Comparison of ENCODE assay signal across 11 cellular contexts in genomic region chr4:147773261-147774184, GRCh38. TPM values are rescaled to one million over a fixed set of nuclear protein-coding genes. Genes with fewer than 3 reads are reported as not detected.
DNase-seq lines count a peak whose midpoint lies in the region; ATAC-seq and TF ChIP-seq lines count a peak whose summit lies in the region.
"Had no signal": no experiment of that assay in that cellular context is flagged by ENCODE, and none has a peak within 500 bp of the region (broad histone marks: within the 10 kb centered on the region; RNA-seq: fewer than 3 reads in every experiment).

No MANE protein-coding gene starts in this region.

- peaks cover 42% of the 10 kb centered on the region for H3K4me1 ChIP-seq in suprapubic skin

- H3K4me3 ChIP-seq in fibroblast of pulmonary artery (replicated peaks; ENCODE audit: low read depth, low read length) (no peak overlapping the region), suprapubic skin (no peak overlapping the region)

- no peaks in the 10 kb centered on the region for H3K27me3 Mint-ChIP-seq in immature natural killer cell (ENCODE audit: low read depth in 3 of 3)

- no peaks in the 10 kb centered on the region for H3K27me3 ChIP-seq in suprapubic skin
- H3K27me3 ChIP-seq: neutrophil had no signal

- peaks cover 0 to 31% of the 10 kb centered on the region in 2 donors for H3K4me1 Mint-ChIP-seq in immature natural killer cell

- H3K36me3 Mint-ChIP-seq in immature natural killer cell, result no peaks in the 10 kb centered on the region

- no peak for TF ChIP-seq EP300 in suprapubic skin (IDR thresholded peaks at IDR 0.05)

- 42% methylated on average over 3 of the region's 3 CpGs for WGBS in suprapubic skin

- no peak for ATAC-seq in Right ventricle myocardium superior (ENCODE audit: poor library complexity)
- ATAC-seq in Right ventricle myocardium inferior, result no peak
- ATAC-seq: stimulated activated naive CD8-positive, alpha-beta T cell treated with anti-CD3 and anti-CD28 coated beads, Interleukin-15, Interleukin-2, amounts not matched to agents 100 U/mL and 50 U/mL, for 24 hours had no signal

- no peaks in the 10 kb centered on the region for H3K9me3 Mint-ChIP-seq in immature natural killer cell

- peak; percentile 15 for DNase-seq in Right ventricle myocardium superior
- no peak for DNase-seq in Right ventricle myocardium inferior (ENCODE audit: missing footprints)
- DNase-seq in NCI-H2171 treated with DMSO at 0.1 percent for 48 hours (lab: John Stamatoyannopoulos, UW), result peak; percentile 54
- peak; percentile 51 for DNase-seq in fibroblast of pulmonary artery (ENCODE audit: low read depth)
- no peak for DNase-seq in suprapubic skin (ENCODE audit: low spot score in 2 of 2)
- DNase-seq in posterior vena cava (ENCODE audit: low spot score), result no peak
- no peak for DNase-seq in retina
- no peak for DNase-seq in immature natural killer cell
- DNase-seq: SHP77 treated with DMSO at 0.1 percent for 48 hours; stimulated activated naive CD8-positive, alpha-beta T cell treated with anti-CD3 and anti-CD28 coated beads, Interleukin-15, Interleukin-2, amounts not matched to agents 100 U/mL and 50 U/mL, for 24 hours had no signal

- peak overlapping the region; percentile 52 for H3K27ac ChIP-seq in suprapubic skin
- H3K27ac ChIP-seq: neutrophil had no signal

- intact Hi-C loops in Right ventricle myocardium superior (cut with DNase I) (no loop called here), Right ventricle myocardium inferior (cut with DNase I) (loop anchor here (5.0 kb wide), 2 partner anchors 41 to 49 kb away; partner anchors contain the start of gene ARHGAP10), posterior vena cava (cut with DNase I) (no loop called here)

- no peak overlapping the region for H3K4me3 Mint-ChIP-seq in immature natural killer cell

- no peaks in the 10 kb centered on the region for H3K36me3 ChIP-seq in suprapubic skin
- H3K36me3 ChIP-seq: neutrophil had no signal

- no peak for TF ChIP-seq CTCF in fibroblast of pulmonary artery (IDR thresholded peaks at IDR 0.05; ENCODE audit: low read length, missing control alignments)
- no peak for TF ChIP-seq CTCF in suprapubic skin (IDR thresholded peaks at IDR 0.05)

- H3K9me3 ChIP-seq in suprapubic skin, result no peaks in the 10 kb centered on the region
- H3K9me3 ChIP-seq: neutrophil had no signal

- no peak for TF ChIP-seq POLR2A in suprapubic skin (IDR thresholded peaks at IDR 0.05)

- no peak overlapping the region for H3K27ac Mint-ChIP-seq in immature natural killer cell

RNA-seq across cellular contexts. Expression of gene ARHGAP10, which starts 41.6 kb away (rescaled TPM):
- 64.0 TPM for total RNA-seq in Right ventricle myocardium superior
- 71.8 TPM for total RNA-seq in Right ventricle myocardium inferior
- 10 to 100 TPM; 32.5 to 59.0 (median 36.8) TPM for total RNA-seq in suprapubic skin
- 10 to 100 TPM; 79.0 to 80.5 TPM for total RNA-seq in posterior vena cava
- polyA plus RNA-seq in immature natural killer cell, result 10 to 100 TPM in 1 of 3 donors, 1 to 10 TPM in 2; 5.3 to 13.2 (median 7.0) TPM

Comparison
In these comparisons a context has a peak if more than half of its experiments do, and no peak if none do; other contexts are left out.
1. DNase-seq: peak in Right ventricle myocardium superior (single experiment), NCI-H2171 treated with DMSO at 0.1 percent for 48 hours (single experiment) and fibroblast of pulmonary artery (single experiment); none in Right ventricle myocardium inferior (single experiment), suprapubic skin (0 of 2), posterior vena cava (single experiment), retina (single experiment) and immature natural killer cell (0 of 3).